17 cellular contexts compared by ENCODE assay signal in genomic region chr5:14261237-14261636, GRCh38.
A peak's percentile ranks its signal among the peaks of the same experiment; 100 is the strongest.
DNase-seq lines count a peak whose midpoint lies in the region; ATAC-seq, FAIRE-seq and TF ChIP-seq lines count a peak whose summit lies in the region.
"Had no signal": no experiment of that assay in that cellular context is flagged by ENCODE, and none has a peak within 500 bp of the region (broad histone marks: within the 10 kb centered on the region; RNA-seq: fewer than 3 reads in every experiment).

No MANE protein-coding gene starts in this region.

- H3K18ac ChIP-seq in H1 (ENCODE audit: extremely low read depth, low read length), result peak overlapping the region; percentile 52; the same call in 1 of the 2 replicates

- H3K27me3 ChIP-seq in HUES48 (ENCODE audit: control insufficient read depth, insufficient read depth, low read length), result no peaks in the 10 kb centered on the region
- no peaks in the 10 kb centered on the region for H3K27me3 ChIP-seq in H1 (replicated peaks in 1 of 4; ENCODE audit: control insufficient read depth in 3 of 4, extremely low read depth in 1 of 4, insufficient read depth in 3 of 4, low read length in 3 of 4)
- no peaks in the 10 kb centered on the region for H3K27me3 ChIP-seq in smooth muscle cell (ENCODE audit: low read depth)
- H3K27me3 ChIP-seq: sigmoid colon had no signal

- H3K79me2 ChIP-seq in H1 (ENCODE audit: control insufficient read depth in 1 of 2, insufficient read depth in 2 of 2, low read length in 2 of 2) (peaks cover 0 to 91% of the 10 kb centered on the region in 2 experiments; a peak in 3 of 4 replicates), smooth muscle cell (ENCODE audit: low read depth) (peaks cover 94% of the 10 kb centered on the region)

- peaks cover 4% of the 10 kb centered on the region for H3F3A ChIP-seq in smooth muscle cell (ENCODE audit: low read depth)

- 54% methylated on average over 5 of the region's 5 CpGs; no CpG with 5 or more reads in 1 of the 2 experiments for WGBS in H1 (ENCODE audit: extremely low coverage in 1 of 2, insufficient coverage in 1 of 2, insufficient read length in 1 of 2, insufficient replicate concordance in 2 of 2, low coverage in 1 of 2, low lambda C conversion rate in 2 of 2, missing lambda C conversion rate in 1 of 2), 2 experiments
- WGBS in smooth muscle cell (ENCODE audit: low lambda C conversion rate), result 51% methylated on average over 5 of the region's 5 CpGs

- 0 out of 2 replicates have a peak overlapping the region, but pooled peaks have one; percentile 58 for H2AK5ac ChIP-seq in H1 (ENCODE audit: low read depth, low read length)

- H4K8ac ChIP-seq in H1 (ENCODE audit: extremely low read depth, insufficient read depth, low read length), result no peak overlapping the region

- no peak for ATAC-seq in GM18498 (IDR thresholded peaks at IDR 0.05; ENCODE audit: unreplicated experiment)
- ATAC-seq: HCT116 had no signal

- no peak overlapping the region for H3K4ac ChIP-seq in H1 (replicated peaks; ENCODE audit: insufficient read length, low read depth, low read length)

- H3K56ac ChIP-seq in H1 (replicated peaks; ENCODE audit: insufficient read length, low read depth, low read length), result no peak overlapping the region

- no peak for DNase-seq in GM19239 (ENCODE audit: insufficient read length, low spot score)
- DNase-seq in H1 (ENCODE audit: low read depth in 1 of 2, low spot score in 2 of 2), result no peak
- DNase-seq in smooth muscle cell (lab: John Stamatoyannopoulos, UW; ENCODE audit: unreplicated experiment), result no peak
- DNase-seq in activated T-cell treated with anti-CD3 and anti-CD28 coated beads for 4 hours, result no peak
- DNase-seq in NCI-H446 treated with DMSO at 0.1 percent for 48 hours (lab: John Stamatoyannopoulos, UW), result no peak
- no peak for DNase-seq in activated CD4-positive, alpha-beta T cell treated with anti-CD3 and anti-CD28 coated beads for 4 hours
- DNase-seq: Calu3, cortex of kidney, foreskin melanocyte, islet precursor cell, NCI-H446, Right ventricle myocardium superior, sigmoid colon had no signal

- no peak for TF ChIP-seq POLR2A in H1 (IDR thresholded peaks at IDR 0.05; ENCODE audit: control extremely low read depth in 1 of 2, low read depth in 2 of 2, low read length in 2 of 2)

- H3K4me1 ChIP-seq in HUES48 (ENCODE audit: control insufficient read depth, insufficient read depth, low read length) (peaks cover 99% of the 10 kb centered on the region), H1 (replicated peaks in 1 of 4; ENCODE audit: control insufficient read depth in 3 of 4, insufficient read depth in 4 of 4, low read length in 3 of 4) (peaks cover 20 to 54% (median 49%) of the 10 kb centered on the region in 4 experiments), smooth muscle cell (ENCODE audit: low read depth) (peaks cover 61% of the 10 kb centered on the region)

- H3K36me3 ChIP-seq in HUES48 (ENCODE audit: control insufficient read depth, insufficient read depth, low read length), result no peaks in the 10 kb centered on the region
- H3K36me3 ChIP-seq in H1 (ENCODE audit: control insufficient read depth in 2 of 4, insufficient read depth in 4 of 4, low read length in 3 of 4), result no peaks in the 10 kb centered on the region
- no peaks in the 10 kb centered on the region for H3K36me3 ChIP-seq in smooth muscle cell (ENCODE audit: low read depth)
- H3K36me3 ChIP-seq: sigmoid colon, thoracic aorta had no signal

- no peak overlapping the region; the same call in 1 of the 2 replicates for H3K9ac ChIP-seq in HUES48 (ENCODE audit: low read depth, low read length)
- no peak overlapping the region for H3K9ac ChIP-seq in H1 (replicated peaks in 1 of 4; ENCODE audit: extremely low read depth in 1 of 4, low read depth in 3 of 4, low read length in 3 of 4)
- no peak overlapping the region for H3K9ac ChIP-seq in smooth muscle cell (ENCODE audit: low read depth)

- no peaks in the 10 kb centered on the region for H3K23me2 ChIP-seq in H1 (ENCODE audit: low read depth, low read length)

- H2BK15ac ChIP-seq in H1 (ENCODE audit: low read length), result no peak overlapping the region

- H3K23ac ChIP-seq in H1 (ENCODE audit: insufficient read length), result no peak overlapping the region

- H2AFZ ChIP-seq in H1 (ENCODE audit: low read length) (no peak overlapping the region), smooth muscle cell (ENCODE audit: low read depth) (no peak overlapping the region)

- FAIRE-seq in GM19239 (lab: Jason Lieb, UNC) (peak; percentile 21), H1 (lab: Jason Lieb, UNC) (no peak)

- H3K9me3 ChIP-seq in HUES48 (ENCODE audit: control insufficient read depth, insufficient read depth, low read length), result no peaks in the 10 kb centered on the region
- no peaks in the 10 kb centered on the region for H3K9me3 ChIP-seq in H1 (ENCODE audit: insufficient read depth in 2 of 2, low read depth in 1 of 2, low read length in 1 of 2)
- no peaks in the 10 kb centered on the region for H3K9me3 ChIP-seq in smooth muscle cell (replicated peaks; ENCODE audit: low read depth)
- H3K9me3 ChIP-seq: sigmoid colon, thoracic aorta had no signal

- H3K4me2 ChIP-seq in H1 (ENCODE audit: insufficient read depth in 1 of 2, low read depth in 2 of 2, low read length in 2 of 2), result peak overlapping the region; percentile 8 to 24; a peak in 3 of 4 replicates
- no peak overlapping the region for H3K4me2 ChIP-seq in smooth muscle cell

- no peak overlapping the region for H3K14ac ChIP-seq in H1 (ENCODE audit: insufficient read length)

- no peak for TF ChIP-seq RAD21 in H1 (IDR thresholded peaks at IDR 0.05 in 1 of 2, conservative IDR thresholded peaks at IDR 0.05 in 1 of 2; ENCODE audit: low read depth in 2 of 2, low read length in 2 of 2)

- no peak overlapping the region for H2BK5ac ChIP-seq in H1 (ENCODE audit: low read depth, low read length)

- peak overlapping the region; percentile 16 for H2BK120ac ChIP-seq in H1 (replicated peaks; ENCODE audit: low read depth, low read length)

- no peak for TF ChIP-seq EP300 in H1 (IDR thresholded peaks at IDR 0.05; ENCODE audit: borderline replicate concordance in 1 of 2, low read depth in 2 of 2, low read length in 2 of 2)

- POLR2A ChIA-PET in H1 (lab: Charles Lee; ENCODE audit: partially characterized antibody), result interaction anchor here (1.0 kb wide), 1 partner anchor 117 kb away, joined by 6 read pairs; no protein-coding TSS in a partner anchor

- peak overlapping the region; percentile 77 for H2BK12ac ChIP-seq in H1 (ENCODE audit: low read depth, low read length)

- H4K20me1 ChIP-seq in H1 (replicated peaks in 1 of 2; ENCODE audit: control insufficient read depth in 1 of 2, insufficient read depth in 2 of 2, low read length in 2 of 2) (peaks cover 0 to 8% of the 10 kb centered on the region in 2 experiments), smooth muscle cell (ENCODE audit: low read depth) (peaks cover 82% of the 10 kb centered on the region)

- no peak overlapping the region; the same call in 1 of the 2 replicates for H2BK20ac ChIP-seq in H1 (ENCODE audit: low read length)

- TF ChIP-seq CTCF in H1 (IDR thresholded peaks at IDR 0.05; ENCODE audit: control extremely low read depth in 1 of 3, insufficient read depth in 1 of 3, low read depth in 1 of 3, low read length in 3 of 3) (no peak), smooth muscle cell (IDR thresholded peaks at IDR 0.05; ENCODE audit: borderline replicate concordance, insufficient read depth, poor library complexity, severe bottlenecking) (no peak)

- H3K27ac ChIP-seq in HUES48 (ENCODE audit: low read depth, low read length), result peak overlapping the region; percentile 84
- H3K27ac ChIP-seq in H1 (ENCODE audit: low read depth, low read length), result no peak overlapping the region
- peak overlapping the region; percentile 20 for H3K27ac ChIP-seq in smooth muscle cell (ENCODE audit: low read depth)

- peaks cover 10% of the 10 kb centered on the region for H3K79me1 ChIP-seq in H1 (ENCODE audit: low read depth, low read length)

- H4K5ac ChIP-seq in H1 (ENCODE audit: insufficient read length, low read depth, low read length), result no peak overlapping the region

- H3K4me3 ChIP-seq in HUES48 (ENCODE audit: low read depth, low read length), result no peak overlapping the region
- no peak overlapping the region; a peak in 1 of 8 replicates for H3K4me3 ChIP-seq in H1 (ENCODE audit: extremely low read depth in 1 of 4, insufficient read depth in 2 of 4, low read depth in 3 of 4, low read length in 4 of 4)
- no peak overlapping the region for H3K4me3 ChIP-seq in smooth muscle cell
- H3K4me3 ChIP-seq: sigmoid colon, thoracic aorta had no signal

- H4K91ac ChIP-seq in H1 (replicated peaks; ENCODE audit: insufficient read length, low read length), result peak overlapping the region; percentile 9

- CTCF ChIA-PET in H1 (lab: Charles Lee; ENCODE audit: partially characterized antibody), result interaction anchor here (0.6 to 2.1 kb wide), 8 partner anchors 9 to 243 kb away, joined by 3 to 7 read pairs (median 4); no protein-coding TSS in a partner anchor

TF ChIP-seq in H1, 55 proteins besides CTCF, POLR2A, EP300 and RAD21:
- TF ChIP-seq JUN (IDR thresholded peaks at IDR 0.05; ENCODE audit: low read depth, low read length) (no peak), NANOG (IDR thresholded peaks at IDR 0.05; ENCODE audit: insufficient read depth, low read depth, low read length, poor library complexity, severe bottlenecking) (no peak), TEAD4 (IDR thresholded peaks at IDR 0.05; ENCODE audit: low read depth, low read length) (no peak), TAF7 (optimal IDR thresholded peaks at IDR 0.05; ENCODE audit: borderline replicate concordance, low read depth, low read length) (no peak), CEBPB (IDR thresholded peaks at IDR 0.05; ENCODE audit: low read depth, low read length) (no peak), CTBP2 (IDR thresholded peaks at IDR 0.05; ENCODE audit: borderline replicate concordance, insufficient read depth, insufficient read length, low read length) (no peak), SP2 (IDR thresholded peaks at IDR 0.05; ENCODE audit: low read length) (no peak), JUND (IDR thresholded peaks at IDR 0.05; ENCODE audit: low read length) (no peak), BACH1 (IDR thresholded peaks at IDR 0.05; ENCODE audit: low read length) (no peak), RNF2 (IDR thresholded peaks at IDR 0.05; ENCODE audit: borderline replicate concordance, low read depth, low read length, missing control alignments, poor library complexity, severe bottlenecking) (no peak), TCF12 (IDR thresholded peaks at IDR 0.05; ENCODE audit: low read depth, low read length) (no peak), MAX (IDR thresholded peaks at IDR 0.05) (no peak), HDAC6 (IDR thresholded peaks at IDR 0.05; ENCODE audit: low read depth, low read length) (no peak), POLR2AphosphoS5 (IDR thresholded peaks at IDR 0.05; ENCODE audit: low read depth, low read length) (no peak), EGR1 (IDR thresholded peaks at IDR 0.05; ENCODE audit: borderline replicate concordance, low read depth, low read length) (no peak)
TF ChIP-seq in H1: peak in this region for 0.
